In the genomic region with DNA sequence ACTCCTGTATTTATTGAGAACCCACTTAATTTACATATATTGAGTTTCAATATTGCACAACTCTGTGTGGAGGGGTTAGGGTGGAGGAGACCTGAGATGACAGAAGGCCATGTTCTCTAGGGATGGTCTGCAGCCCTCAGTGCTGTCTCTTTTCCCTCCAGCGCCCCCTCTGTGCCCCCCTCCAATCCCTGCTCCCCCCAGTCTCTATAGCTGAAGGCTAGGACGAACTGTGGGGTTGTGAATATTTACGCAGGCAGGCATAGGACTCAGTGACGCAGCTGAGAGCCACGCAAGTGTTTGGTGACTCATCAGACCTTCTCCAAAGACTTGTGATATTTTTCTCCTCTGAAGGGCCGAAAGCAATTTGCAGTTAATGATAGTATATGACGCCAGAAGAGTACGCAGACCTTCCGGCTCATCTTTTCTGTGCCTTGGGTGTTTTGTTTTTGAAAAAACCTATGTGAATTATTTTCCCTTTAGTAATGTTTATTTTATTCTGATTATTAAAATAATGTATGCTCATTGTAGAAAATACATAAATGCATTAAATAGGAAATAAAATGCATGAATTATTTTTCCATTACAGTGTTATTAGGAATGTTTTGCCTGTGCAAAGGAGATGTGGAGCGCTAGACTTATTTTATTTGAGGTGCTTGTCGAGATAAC, we compare ENCODE assay signal across 12 cellular contexts. TPM values are rescaled to one million over a fixed set of nuclear protein-coding genes. Genes with fewer than 3 reads are reported as not detected.
A peak's percentile ranks its signal among the peaks of the same experiment; 100 is the strongest.
DNase-seq lines count a peak whose midpoint lies in the region; ATAC-seq and TF ChIP-seq lines count a peak whose summit lies in the region.
"Had no signal": no experiment of that assay in that cellular context is flagged by ENCODE, and none has a peak within 500 bp of the region (broad histone marks: within the 10 kb centered on the region; RNA-seq: fewer than 3 reads in every experiment).

No MANE protein-coding gene starts in this region.

- H3K9me3 ChIP-seq in H9 (ENCODE audit: control insufficient read depth, low read depth, low read length) (no peaks in the 10 kb centered on the region), smooth muscle cell (replicated peaks; ENCODE audit: low read depth) (no peaks in the 10 kb centered on the region), psoas muscle (no peaks in the 10 kb centered on the region)
- H3K9me3 ChIP-seq: ovary had no signal

- H3K56ac ChIP-seq in H9 (ENCODE audit: insufficient read length, low read depth, low read length), result no peak overlapping the region

- H3K9ac ChIP-seq in H9 (ENCODE audit: extremely low read depth, insufficient read length, low read length) (no peak overlapping the region), smooth muscle cell (ENCODE audit: low read depth) (peak overlapping the region; percentile 63)

- no peak overlapping the region for H2BK120ac ChIP-seq in H9 (ENCODE audit: low read depth, low read length, poor library complexity, severe bottlenecking)

- no peaks in the 10 kb centered on the region for H3K9me3 Mint-ChIP-seq in H9

- no peak for ATAC-seq in psoas muscle
- no peak for ATAC-seq in HG02981 (IDR thresholded peaks at IDR 0.05; ENCODE audit: unreplicated experiment)
- ATAC-seq in left cardiac atrium, result no peak

- H3K79me2 ChIP-seq in H9 (ENCODE audit: insufficient read depth, low read length) (no peaks in the 10 kb centered on the region), smooth muscle cell (ENCODE audit: low read depth) (peaks cover under 1% of the 10 kb centered on the region)

- H2AK5ac ChIP-seq in H9 (ENCODE audit: insufficient read length, low read length), result no peak overlapping the region

- peaks cover 3% of the 10 kb centered on the region for H3F3A ChIP-seq in smooth muscle cell (ENCODE audit: low read depth)

- no peak overlapping the region for H4K5ac ChIP-seq in H9 (ENCODE audit: insufficient read length, low read depth, low read length)

- WGBS in H9 (ENCODE audit: extremely low coverage, insufficient read length, low lambda C conversion rate), result no CpG with 5 or more reads among the region's 11 CpGs
- 19% methylated on average over 11 of the region's 11 CpGs for WGBS in smooth muscle cell (ENCODE audit: low lambda C conversion rate)
- WGBS in psoas muscle, 3 donors, result 92 to 95% (median 94%) methylated on average over 11 of the region's 11 CpGs

- H3K23me2 ChIP-seq in H9 (ENCODE audit: insufficient read length, low read depth, low read length, poor library complexity, severe bottlenecking), result no peaks in the 10 kb centered on the region

- no peak overlapping the region for H3K4me3 ChIP-seq in smooth muscle cell
- no peak overlapping the region for H3K4me3 ChIP-seq in psoas muscle
- H3K4me3 ChIP-seq: dorsolateral prefrontal cortex, ovary had no signal

- H3K4me2 ChIP-seq in H9 (ENCODE audit: insufficient read depth, insufficient read length, low read length), result no peak overlapping the region
- peak overlapping the region; percentile 79 for H3K4me2 ChIP-seq in smooth muscle cell

- no peak overlapping the region for H3K4me3 Mint-ChIP-seq in H9

- H3K23ac ChIP-seq in H9 (ENCODE audit: insufficient read length, low read depth, low read length), result no peak overlapping the region

- H3K27ac ChIP-seq in H9 (ENCODE audit: insufficient read length, low read depth, low read length) (no peak overlapping the region), smooth muscle cell (ENCODE audit: low read depth) (peak overlapping the region; percentile 92), psoas muscle (no peak overlapping the region)
- H3K27ac ChIP-seq: dorsolateral prefrontal cortex, ovary had no signal

- no peaks in the 10 kb centered on the region; the same call in 1 of the 2 replicates for H3K27me3 Mint-ChIP-seq in H9 (ENCODE audit: low read depth)

- H2AFZ ChIP-seq in H9 (ENCODE audit: low read length) (no peak overlapping the region), smooth muscle cell (ENCODE audit: low read depth) (no peak overlapping the region)

- no peak overlapping the region for H3K4ac ChIP-seq in H9 (ENCODE audit: low read depth, low read length)

- H3K4me1 ChIP-seq in H9 (ENCODE audit: insufficient read depth, low read length) (peaks cover 13% of the 10 kb centered on the region; the same call in 1 of the 2 replicates), smooth muscle cell (ENCODE audit: low read depth) (peaks cover 19% of the 10 kb centered on the region), psoas muscle (no peaks in the 10 kb centered on the region)

- no peaks in the 10 kb centered on the region for H3K36me3 Mint-ChIP-seq in H9 (ENCODE audit: insufficient read depth in 1 of 3, low read depth in 3 of 3)

- TF ChIP-seq CTCF in H9 (conservative IDR thresholded peaks at IDR 0.05) (no peak), smooth muscle cell (IDR thresholded peaks at IDR 0.05; ENCODE audit: borderline replicate concordance, insufficient read depth, poor library complexity, severe bottlenecking) (no peak), psoas muscle (IDR thresholded peaks at IDR 0.05) (no peak)

- peak overlapping the region in 2 of 3 experiments; percentile 28 to 67; a peak in 2 of 7 replicates for H3K27ac Mint-ChIP-seq in H9

- no peaks in the 10 kb centered on the region for H3K27me3 ChIP-seq in H9 (ENCODE audit: insufficient read depth, low read length)
- no peaks in the 10 kb centered on the region for H3K27me3 ChIP-seq in smooth muscle cell (ENCODE audit: low read depth)
- no peaks in the 10 kb centered on the region for H3K27me3 ChIP-seq in psoas muscle (ENCODE audit: insufficient read depth in 3 of 3, low read length in 2 of 3)
- H3K27me3 ChIP-seq: dorsolateral prefrontal cortex, ovary had no signal

- intact Hi-C loops in psoas muscle (cut with DNase I), result no loop called here
- intact Hi-C loops in left cardiac atrium (cut with DNase I), result no loop called here

- H3K4me1 Mint-ChIP-seq in H9, result peaks cover 49 to 52% of the 10 kb centered on the region in 2 experiments

- H4K20me1 ChIP-seq in H9 (ENCODE audit: control insufficient read depth, insufficient read depth, insufficient read length), result no peaks in the 10 kb centered on the region
- no peaks in the 10 kb centered on the region for H4K20me1 ChIP-seq in smooth muscle cell (ENCODE audit: low read depth)

- H3K18ac ChIP-seq in H9 (ENCODE audit: insufficient read length, low read depth, low read length), result no peak overlapping the region

- H4K91ac ChIP-seq in H9 (ENCODE audit: insufficient read length, low read depth, low read length), result no peak overlapping the region

- H3K14ac ChIP-seq in H9 (ENCODE audit: insufficient read depth, low read length), result no peak overlapping the region

- H3K36me3 ChIP-seq in smooth muscle cell (ENCODE audit: low read depth) (no peaks in the 10 kb centered on the region), psoas muscle (ENCODE audit: insufficient read depth in 1 of 2, low read depth in 1 of 2) (no peaks in the 10 kb centered on the region)
- H3K36me3 ChIP-seq: ovary had no signal

- H2BK15ac ChIP-seq in H9 (ENCODE audit: low read depth, low read length), result no peak overlapping the region

- H4K8ac ChIP-seq in H9 (replicated peaks; ENCODE audit: insufficient read length, low read depth, low read length), result no peak overlapping the region

- no peak for DNase-seq in H9
- peak; percentile 76 for DNase-seq in NOMO-1 treated with dmso at 0.1 percent for 144 hours (lab: John Stamatoyannopoulos, UW; ENCODE audit: unreplicated experiment)
- peak; percentile 10 for DNase-seq in effector CD4-positive, alpha-beta T cell
- no peak for DNase-seq in smooth muscle cell (lab: John Stamatoyannopoulos, UW; ENCODE audit: unreplicated experiment)
- DNase-seq in psoas muscle, result no peak
- DNase-seq in left cardiac atrium, result no peak
- DNase-seq: activated T-cell treated with anti-CD3 and anti-CD28 coated beads for 4 hours, NCI-H1694, ovary, SW 1271 had no signal

- no peak overlapping the region for H2BK5ac ChIP-seq in H9 (ENCODE audit: insufficient read length, low read length)

- no peak overlapping the region for H2BK20ac ChIP-seq in H9 (ENCODE audit: low read depth, low read length, poor library complexity, severe bottlenecking)

- no peaks in the 10 kb centered on the region for H3K79me1 ChIP-seq in H9 (ENCODE audit: insufficient read depth, low read depth, low read length, poor library complexity, severe bottlenecking)

- H3T11ph ChIP-seq in H9 (ENCODE audit: low read length), result no peak overlapping the region

- no peak overlapping the region for H2BK12ac ChIP-seq in H9 (ENCODE audit: insufficient read length, low read depth, low read length)

RNA-seq across cellular contexts. Expression of gene WDR25, which starts 32.2 kb away (rescaled TPM):
- 6.2 and 7.4 TPM in 2 replicates for total RNA-seq in H9 (2021)
- total RNA-seq in smooth muscle cell, result 8.8 and 9.8 TPM in 2 replicates
- 15.8 and 15.9 TPM in 2 replicates for polyA plus RNA-seq in smooth muscle cell
- total RNA-seq in psoas muscle, result 1 to 10 TPM; 6.0 to 9.3 (median 7.3) TPM
- 10 to 100 TPM in 1 of 3 donors, 1 to 10 TPM in 2; 6.7 to 11.7 (median 9.3) TPM for polyA plus RNA-seq in psoas muscle
- 1 to 10 TPM; 5.2 to 5.9 TPM for total RNA-seq in left cardiac atrium

Comparison
In these comparisons a context has a peak if more than half of its experiments do, and no peak if none do; other contexts are left out.
1. DNase-seq: peak in NOMO-1 treated with dmso at 0.1 percent for 144 hours (single experiment) and effector CD4-positive, alpha-beta T cell (single experiment); none in H9 (single experiment), smooth muscle cell (single experiment), psoas muscle (0 of 2) and left cardiac atrium (single experiment).